Comparison of ENCODE assay signal across 11 cellular contexts in genomic region chr16:2487517-2487842, GRCh38. TPM values are rescaled to one million over a fixed set of nuclear protein-coding genes. Genes with fewer than 3 reads are reported as not detected.
A peak's percentile ranks its signal among the peaks of the same experiment; 100 is the strongest.
DNase-seq lines count a peak whose midpoint lies in the region; TF ChIP-seq lines count a peak whose summit lies in the region.
"Had no signal": no experiment of that assay in that cellular context is flagged by ENCODE, and none has a peak within 500 bp of the region (broad histone marks: within the 10 kb centered on the region; RNA-seq: fewer than 3 reads in every experiment).

No MANE protein-coding gene starts in this region.

- no peaks in the 10 kb centered on the region for H4K20me1 ChIP-seq in mammary epithelial cell (ENCODE audit: insufficient read depth, low read length)

- H3K79me2 ChIP-seq in mammary epithelial cell (ENCODE audit: insufficient read depth, low read length): peaks cover 6% of the 10 kb centered on the region

- intact Hi-C loops in Caco-2 (cut with micrococcal nuclease; ENCODE audit: unreplicated experiment): no loop called here
- intact Hi-C loops in mammary epithelial cell (cut with micrococcal nuclease): no loop called here

- no peak overlapping the region for H3K4me3 Mint-ChIP-seq in Caco-2 (ENCODE audit: unreplicated experiment)
- H3K4me3 Mint-ChIP-seq in neural crest cell: no peak overlapping the region

- TF ChIP-seq CTCF in Caco-2 (IDR thresholded peaks at IDR 0.05; ENCODE audit: insufficient read depth in 1 of 2, low read depth in 1 of 2, low read length in 1 of 2, severe bottlenecking in 1 of 2, unreplicated experiment in 1 of 2) (no peak), RWPE1 (conservative IDR thresholded peaks at IDR 0.05; ENCODE audit: low read depth) (no peak), mammary epithelial cell (conservative IDR thresholded peaks at IDR 0.05 in 1 of 2, IDR thresholded peaks at IDR 0.05 in 1 of 2; ENCODE audit: extremely low read depth in 1 of 2, insufficient read depth in 1 of 2, low read depth in 1 of 2, low read length in 2 of 2) (no peak), neural crest cell (conservative IDR thresholded peaks at IDR 0.05) (no peak)

- H3K27me3 Mint-ChIP-seq in Caco-2 (ENCODE audit: insufficient read depth, unreplicated experiment) (no peaks in the 10 kb centered on the region), neural crest cell (ENCODE audit: low read depth) (no peaks in the 10 kb centered on the region)

- BruUV-seq in Caco-2 (replicated peaks; lab: Mats Ljungman, UMichigan) (no TSS peak), mammary epithelial cell (replicated peaks; lab: Mats Ljungman, UMichigan) (no TSS peak)

- peaks cover 11% of the 10 kb centered on the region for H3K36me3 Mint-ChIP-seq in Caco-2 (ENCODE audit: insufficient read depth, unreplicated experiment)
- H3K36me3 Mint-ChIP-seq in neural crest cell (ENCODE audit: low read depth): no peaks in the 10 kb centered on the region

- H3K27ac ChIP-seq in RWPE1: 0 out of 2 replicates have a peak overlapping the region, but pooled peaks have one; percentile 3
- no peak overlapping the region for H3K27ac ChIP-seq in mammary epithelial cell (ENCODE audit: insufficient read depth, low read depth, low read length)
- H3K27ac ChIP-seq: thoracic aorta had no signal

- DNase-seq in Caco-2 (no peak), RWPE1 (ENCODE audit: low spot score) (no peak), mammary epithelial cell (no peak), neural crest cell (ENCODE audit: low read depth, low spot score) (no peak), NCI-H748 (lab: John Stamatoyannopoulos, UW; ENCODE audit: unreplicated experiment) (no peak), NCI-H748 treated with DMSO at 0.1 percent for 48 hours (lab: John Stamatoyannopoulos, UW) (no peak), DMS53 treated with DMSO at 0.1 percent for 48 hours (lab: John Stamatoyannopoulos, UW; ENCODE audit: unreplicated experiment) (no peak), DMS153 (lab: John Stamatoyannopoulos, UW) (no peak)
- DNase-seq: NCI-H1417 treated with DMSO at 0.1 percent for 48 hours, RPMI8226 had no signal

- no peaks in the 10 kb centered on the region for H3K36me3 ChIP-seq in Caco-2 (ENCODE audit: control insufficient read depth, insufficient read depth, low read length)
- no peaks in the 10 kb centered on the region for H3K36me3 ChIP-seq in mammary epithelial cell (ENCODE audit: insufficient read depth, low read length)
- H3K36me3 ChIP-seq: thoracic aorta had no signal

- H3K9me3 ChIP-seq in Caco-2: no peaks in the 10 kb centered on the region
- no peaks in the 10 kb centered on the region for H3K9me3 ChIP-seq in mammary epithelial cell (replicated peaks; ENCODE audit: insufficient read depth, low read length)
- H3K9me3 ChIP-seq: thoracic aorta had no signal

- in situ Hi-C loops in mammary epithelial cell (cut with MboI; ENCODE audit: low sequenced_read_pairs in 2 of 2): loop anchor here in 1 of 2 donors (25.0 kb wide), 1 partner anchor 225 kb away; the partner anchor contains the start of genes ECI1 and RNPS1

- no peak overlapping the region for H3K9ac ChIP-seq in mammary epithelial cell (ENCODE audit: insufficient read depth, low read length)

- CTCF ChIA-PET in Caco-2 (lab: Charles Lee): interaction anchor here (1.0 kb wide), 1 partner anchor 14 kb away, joined by 6 read pairs; no protein-coding TSS in a partner anchor
- CTCF ChIA-PET in RWPE1 (lab: Yijun Ruan, JAX): no interaction called here
- CTCF ChIA-PET in mammary epithelial cell (lab: Charles Lee; ENCODE audit: low non-redundant PET): no interaction called here

- no peaks in the 10 kb centered on the region for H3K9me3 Mint-ChIP-seq in Caco-2 (ENCODE audit: unreplicated experiment)
- H3K9me3 Mint-ChIP-seq in neural crest cell: no peaks in the 10 kb centered on the region

- H3K4me1 ChIP-seq in Caco-2 (no peaks in the 10 kb centered on the region), mammary epithelial cell (ENCODE audit: insufficient read depth, low read length) (peaks cover 29% of the 10 kb centered on the region)

- H3K4me3 ChIP-seq in Caco-2 (ENCODE audit: low read depth, low read length) (no peak overlapping the region), mammary epithelial cell (replicated peaks in 1 of 3; ENCODE audit: insufficient read depth in 1 of 3, low read depth in 2 of 3, low read length in 3 of 3) (no peak overlapping the region)
- H3K4me3 ChIP-seq: thoracic aorta had no signal

- dilution Hi-C loops in mammary epithelial cell (cut with HindIII; ENCODE audit: low sequenced_read_pairs): no loop called here

- no peak overlapping the region for H3K4me2 ChIP-seq in mammary epithelial cell (ENCODE audit: insufficient read depth, low read depth, low read length)

- no peaks in the 10 kb centered on the region for H3K27me3 ChIP-seq in Caco-2 (replicated peaks; ENCODE audit: control insufficient read depth, insufficient read depth, low read length)
- no peaks in the 10 kb centered on the region for H3K27me3 ChIP-seq in mammary epithelial cell (ENCODE audit: insufficient read depth, low read length)

- 50% methylated on average over 5 of the region's 8 CpGs for WGBS in mammary epithelial cell (ENCODE audit: low coverage, missing lambda C conversion rate)

- H3K4me1 Mint-ChIP-seq in Caco-2 (ENCODE audit: low read depth, unreplicated experiment) (peaks cover 17% of the 10 kb centered on the region), neural crest cell (peaks cover 23% of the 10 kb centered on the region)

- peak overlapping the region; percentile 22 for H2AFZ ChIP-seq in mammary epithelial cell (ENCODE audit: low read depth, low read length)

- POLR2A ChIA-PET in Caco-2 (lab: Charles Lee): no interaction called here
- POLR2A ChIA-PET in RWPE1 (lab: Yijun Ruan, JAX; ENCODE audit: low non-redundant PET): no interaction called here

- peak overlapping the region; percentile 77 for H3K27ac Mint-ChIP-seq in Caco-2 (ENCODE audit: unreplicated experiment)
- H3K27ac Mint-ChIP-seq in neural crest cell (ENCODE audit: unreplicated experiment): peak overlapping the region; percentile 16

RNA-seq across cellular contexts. Expression of gene TBC1D24, which starts 12.6 kb away (rescaled TPM):
- total RNA-seq in Caco-2 (2022) (20.8 and 22.6 TPM in 2 replicates), mammary epithelial cell (10 to 100 TPM; 11.4 to 12.3 TPM), neural crest cell (30.0 and 32.5 TPM in 2 replicates)
- polyA plus RNA-seq in mammary epithelial cell: 5.6 TPM
- 8.3 TPM for polyA minus RNA-seq in mammary epithelial cell

RNA-seq across cellular contexts. Expression of gene NTN3, which starts 16.4 kb away (rescaled TPM):
- total RNA-seq in Caco-2 (2022) (0.30 and 0.39 TPM in 2 replicates), mammary epithelial cell (under 1 TPM in 1 of 2 donors, not detected in 1; under 0.01 TPM), neural crest cell (4.8 and 5.1 TPM in 2 replicates)
- not detected for polyA plus RNA-seq in mammary epithelial cell
- polyA minus RNA-seq in mammary epithelial cell: not detected

RNA-seq across cellular contexts. Expression of gene ATP6V0C, which starts 26.3 kb away (rescaled TPM):
- total RNA-seq in Caco-2 (2022) (200 and 204 TPM in 2 replicates), mammary epithelial cell (100 to 1,000 TPM in 1 of 2 donors, 10 to 100 TPM in 1; 41.5 to 250 TPM), neural crest cell (154 and 159 TPM in 2 replicates)
- 95.2 TPM for polyA plus RNA-seq in mammary epithelial cell
- polyA minus RNA-seq in mammary epithelial cell: 81.4 TPM

RNA-seq across cellular contexts. Expression of gene TEDC2, which starts 27.6 kb away (rescaled TPM):
- 29.0 and 30.6 TPM in 2 replicates for total RNA-seq in Caco-2 (2022)
- 1 to 10 TPM; 1.8 to 7.2 TPM for total RNA-seq in mammary epithelial cell
- 6.5 TPM for polyA plus RNA-seq in mammary epithelial cell
- 8.1 TPM for polyA minus RNA-seq in mammary epithelial cell
- total RNA-seq in neural crest cell: 65.1 and 66.5 TPM in 2 replicates

RNA-seq across cellular contexts. Expression of gene AMDHD2, which starts 32.7 kb away (rescaled TPM):
- total RNA-seq in Caco-2 (2022): 62.3 and 67.2 TPM in 2 replicates
- total RNA-seq in mammary epithelial cell: 10 to 100 TPM; 23.5 to 31.9 TPM
- polyA plus RNA-seq in mammary epithelial cell: 12.2 TPM
- polyA minus RNA-seq in mammary epithelial cell: 4.4 TPM
- 50.9 and 58.3 TPM in 2 replicates for total RNA-seq in neural crest cell
